Comparison of ENCODE assay signal across 20 cellular contexts in the genomic region with DNA sequence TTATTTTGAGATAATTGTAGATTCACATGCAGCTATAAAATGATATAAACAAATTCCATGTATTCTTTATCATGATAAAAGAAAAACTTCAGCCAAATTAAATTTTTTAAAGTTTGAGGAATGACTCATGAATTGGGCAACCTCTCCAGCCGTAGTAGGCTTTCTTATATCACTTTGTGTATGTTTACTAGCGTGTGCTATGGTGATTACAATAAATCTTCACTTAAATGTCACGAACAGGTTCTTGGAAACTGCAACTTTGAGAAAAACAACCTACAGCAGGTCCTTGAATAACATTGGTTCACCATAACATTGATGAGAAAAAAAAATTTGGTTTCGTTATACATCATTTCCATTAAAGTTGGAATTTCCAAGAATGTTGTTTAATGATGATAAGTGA.
A peak's percentile ranks its signal among the peaks of the same experiment; 100 is the strongest.
DNase-seq lines count a peak whose midpoint lies in the region; ATAC-seq and TF ChIP-seq lines count a peak whose summit lies in the region.
"Had no signal": no experiment of that assay in that cellular context is flagged by ENCODE, and none has a peak within 500 bp of the region (broad histone marks: within the 10 kb centered on the region; RNA-seq: fewer than 3 reads in every experiment).

No MANE protein-coding gene starts in this region.

- no peaks in the 10 kb centered on the region for H3K79me2 ChIP-seq in GM23248 (ENCODE audit: insufficient read depth)

- ATAC-seq in omental fat pad (ENCODE audit: low FRiP score) (peak; percentile 87), sciatic nerve (no peak)
- ATAC-seq: GM23338 had no signal

- H3K9me3 ChIP-seq in GM23248 (ENCODE audit: low read depth) = no peaks in the 10 kb centered on the region
- H3K9me3 ChIP-seq: BE2C, HAP-1, Peyer's patch had no signal

- H2AFZ ChIP-seq in GM23248 = no peak overlapping the region
- H2AFZ ChIP-seq: GM23338 had no signal

- no peak overlapping the region for H3K4me2 ChIP-seq in GM23248 (ENCODE audit: unreplicated experiment)
- H3K4me2 ChIP-seq: GM23338 had no signal

- no peaks in the 10 kb centered on the region for H3K9me2 ChIP-seq in GM23248 (ENCODE audit: insufficient read depth)

- no peaks in the 10 kb centered on the region for H3F3A ChIP-seq in GM23248 (ENCODE audit: insufficient read depth)

- no peak overlapping the region for H3K27ac ChIP-seq in GM23248
- H3K27ac ChIP-seq: Peyer's patch, SK-N-MC had no signal

- TF ChIP-seq CTCF in epithelial cell of esophagus (IDR thresholded peaks at IDR 0.05; ENCODE audit: insufficient read depth, low read depth, low read length, missing control alignments) (no peak), omental fat pad (IDR thresholded peaks at IDR 0.05) (no peak)

- 27 to 33% methylated on average over 4 of the region's 4 CpGs for WGBS in GM23248 (ENCODE audit: low coverage in 1 of 2, low lambda C conversion rate in 2 of 2, missing lambda C conversion rate in 2 of 2), 2 experiments

- no peak overlapping the region for H3K4me3 ChIP-seq in GM23248
- no peak overlapping the region for H3K4me3 ChIP-seq in epithelial cell of esophagus (ENCODE audit: low read length)
- H3K4me3 ChIP-seq: GM23338, HAP-1, Peyer's patch, SK-N-MC had no signal

- H3K4me1 ChIP-seq in GM23248 (ENCODE audit: insufficient read depth) = no peaks in the 10 kb centered on the region
- H3K4me1 ChIP-seq: BE2C, HAP-1, Peyer's patch had no signal

- no peak overlapping the region for H3K9ac ChIP-seq in GM23248

- DNase-seq in GM23248 (peak; percentile 3), OCI-M1 (lab: John Stamatoyannopoulos, UW) (peak; percentile 98), epithelial cell of esophagus (ENCODE audit: low read depth) (peak; percentile 0), omental fat pad (ENCODE audit: low spot score) (no peak), activated gamma-delta T cell treated with Interleukin-2 at 50 U/mL for 16 hours (no peak), sciatic nerve (ENCODE audit: low spot score) (no peak), cardiac septum (ENCODE audit: low spot score) (no peak)
- DNase-seq: BE2C, Calu3, KBM-7, MM.1S, NCI-H2029, NCI-H226, NCI-H510A, NCI-H69, Peyer's patch, SIG-M5 had no signal

- no peaks in the 10 kb centered on the region for H3K36me3 ChIP-seq in GM23248 (ENCODE audit: low read depth)
- H3K36me3 ChIP-seq: BE2C, HAP-1, Peyer's patch had no signal

- intact Hi-C loops in sciatic nerve (cut with DNase I) (no loop called here), cardiac septum (cut with DNase I) (loop anchor here (10.0 kb wide), 1 partner anchor 62 kb away; no protein-coding TSS in a partner anchor)

- H3K27me3 ChIP-seq in GM23248 (replicated peaks; ENCODE audit: insufficient read depth) = no peaks in the 10 kb centered on the region
- H3K27me3 ChIP-seq: BE2C, Peyer's patch had no signal

- H4K20me1 ChIP-seq in GM23248 (ENCODE audit: insufficient read depth) = no peaks in the 10 kb centered on the region

- in situ Hi-C loops in GM23248 (cut with MboI) = no loop called here

Comparison
In these comparisons a context has a peak if more than half of its experiments do, and no peak if none do; other contexts are left out.
1. DNase-seq: peak in GM23248 (single experiment), OCI-M1 (single experiment) and epithelial cell of esophagus (single experiment); none in omental fat pad (single experiment), activated gamma-delta T cell treated with Interleukin-2 at 50 U/mL for 16 hours (single experiment), sciatic nerve (single experiment) and cardiac septum (single experiment).